20 cellular contexts compared by ENCODE assay signal in genomic region chr6:143213977-143214376, GRCh38.
"Had no signal": no experiment of that assay in that cellular context is flagged by ENCODE, and none has a peak within 500 bp of the region (broad histone marks: within the 10 kb centered on the region; RNA-seq: fewer than 3 reads in every experiment).

No MANE protein-coding gene starts in this region.

- H3K27ac ChIP-seq: lower lobe of right lung, pancreas, prostate gland, right lobe of liver, tibial nerve, uterus had no signal

- FAIRE-seq: kidney, pancreas had no signal

- H3K36me3 ChIP-seq: lower lobe of right lung, pancreas, prostate gland, right lobe of liver, uterus had no signal

- H3K27me3 ChIP-seq: pancreas, right lobe of liver, tibial nerve, uterus had no signal

- DNase-seq: immature natural killer cell; kidney; lower lobe of right lung; mammary epithelial cell; mesenchymal stem cell; naive thymus-derived CD8-positive, alpha-beta T cell; pancreas; posterior cingulate gyrus; retina; right lobe of liver; stimulated activated CD4-positive, alpha-beta T cell treated with anti-CD3 and anti-CD28 coated beads, Interleukin-1b, Interleukin-23, amount 100 ng/mL, for 48 hours; stimulated activated CD4-positive, alpha-beta T cell treated with anti-CD3 and anti-CD28 coated beads, Interleukin-2, amount 100 ng/mL, for 48 hours; stimulated activated CD4-positive, alpha-beta T cell treated with anti-CD3 and anti-CD28 coated beads, Interleukin-4, amount 100 ng/mL, for 4 hours; stimulated activated CD8-positive, alpha-beta memory T cell treated with anti-CD3 and anti-CD28 coated beads, Interleukin-4, amount 100 ng/mL, for 48 hours; stimulated activated naive CD4-positive, alpha-beta T cell treated with Interleukin-2 at 50 U/mL for 16 hours; stimulated activated naive CD8-positive, alpha-beta T cell treated with anti-CD3 and anti-CD28 coated beads, Interleukin-15, amount 100 ng/mL, for 72 hours; uterus had no signal

- H3K9me3 ChIP-seq: lower lobe of right lung, pancreas, prostate gland, right lobe of liver, tibial nerve, uterus had no signal

- H3K4me3 ChIP-seq: lower lobe of right lung, pancreas, prostate gland, right lobe of liver, smooth muscle cell, tibial nerve, uterus had no signal

- H3K4me1 ChIP-seq: pancreas, prostate gland, right lobe of liver, tibial nerve, uterus had no signal

- H3K4me2 ChIP-seq: smooth muscle cell had no signal
